Comparison of ENCODE assay signal across 11 cellular contexts in genomic region chr1:92411511-92411910, GRCh38.
DNase-seq lines count a peak whose midpoint lies in the region; FAIRE-seq and TF ChIP-seq lines count a peak whose summit lies in the region.
"Had no signal": no experiment of that assay in that cellular context is flagged by ENCODE, and none has a peak within 500 bp of the region (broad histone marks: within the 10 kb centered on the region; RNA-seq: fewer than 3 reads in every experiment).

No MANE protein-coding gene starts in this region.

- no peaks in the 10 kb centered on the region for H3K36me3 Mint-ChIP-seq in activated naive CD4-positive, alpha-beta T cell treated with anti-CD3 and anti-CD28 coated beads for 36 hours (ENCODE audit: low read depth)
- no peaks in the 10 kb centered on the region for H3K36me3 Mint-ChIP-seq in astrocyte (ENCODE audit: low read depth, unreplicated experiment)
- H3K36me3 Mint-ChIP-seq: activated naive CD4-positive, alpha-beta T cell treated with anti-CD3 and anti-CD28 coated beads, Interleukin-2, amount 50 U/mL, for 72 hours had no signal

- no peaks in the 10 kb centered on the region for H3F3A ChIP-seq in MM.1S (ENCODE audit: insufficient read depth, low read length)

- H3K27ac ChIP-seq in KOPT-K1 (ENCODE audit: low read depth, low read length, poor library complexity, severe bottlenecking) = peak overlapping the region; percentile 95
- H3K27ac ChIP-seq in astrocyte (ENCODE audit: low read depth, low read length) = no peak overlapping the region
- no peak overlapping the region for H3K27ac ChIP-seq in MM.1S (ENCODE audit: low read length)

- CTCF ChIA-PET in activated naive CD4-positive, alpha-beta T cell treated with anti-CD3 and anti-CD28 coated beads for 36 hours (lab: Charles Lee) = interaction anchor here (2.5 kb wide), 1 partner anchor 102 kb away, joined by 9 read pairs; no protein-coding TSS in a partner anchor

- no peaks in the 10 kb centered on the region for H3K27me3 ChIP-seq in astrocyte (ENCODE audit: insufficient read depth, low read length)
- H3K27me3 ChIP-seq in MM.1S (replicated peaks; ENCODE audit: insufficient read depth, low read length) = no peaks in the 10 kb centered on the region

- H2AFZ ChIP-seq in astrocyte (ENCODE audit: low read depth, low read length) (no peak overlapping the region), MM.1S (ENCODE audit: low read length) (no peak overlapping the region)

- H3K4me1 ChIP-seq in astrocyte (ENCODE audit: insufficient read depth, low read length) (no peaks in the 10 kb centered on the region), MM.1S (ENCODE audit: low read length) (no peaks in the 10 kb centered on the region)

- no peaks in the 10 kb centered on the region for H3K9me3 ChIP-seq in KOPT-K1 (ENCODE audit: insufficient read depth, low read length, poor library complexity, severe bottlenecking)
- H3K9me3 ChIP-seq in astrocyte (ENCODE audit: insufficient read depth, low read depth, low read length) = no peaks in the 10 kb centered on the region
- H3K9me3 ChIP-seq in MM.1S (replicated peaks; ENCODE audit: insufficient read depth, low read length) = no peaks in the 10 kb centered on the region

- no peaks in the 10 kb centered on the region for H3K9me2 ChIP-seq in MM.1S (replicated peaks; ENCODE audit: insufficient read depth, low read length)

- TF ChIP-seq POLR2A in erythroblast (IDR thresholded peaks at IDR 0.05; ENCODE audit: low read length) = no peak

- H3K4me1 Mint-ChIP-seq in activated naive CD4-positive, alpha-beta T cell treated with anti-CD3 and anti-CD28 coated beads for 36 hours (ENCODE audit: low read depth) = peaks cover 31% of the 10 kb centered on the region
- H3K4me1 Mint-ChIP-seq in astrocyte (ENCODE audit: low read depth, unreplicated experiment) = peaks cover 15% of the 10 kb centered on the region

- no peak overlapping the region for H3K4me3 Mint-ChIP-seq in activated naive CD4-positive, alpha-beta T cell treated with anti-CD3 and anti-CD28 coated beads for 36 hours
- H3K4me3 Mint-ChIP-seq in astrocyte (ENCODE audit: unreplicated experiment) = no peak overlapping the region

- no peak for FAIRE-seq in astrocyte (lab: Jason Lieb, UNC)

- no peak overlapping the region for H3K4me2 ChIP-seq in astrocyte (ENCODE audit: low read length)
- no peak overlapping the region for H3K4me2 ChIP-seq in MM.1S (ENCODE audit: low read depth, low read length)

- peak; percentile 16 for DNase-seq in activated naive CD4-positive, alpha-beta T cell treated with anti-CD3 and anti-CD28 coated beads for 36 hours
- DNase-seq in activated naive CD4-positive, alpha-beta T cell treated with anti-CD3 and anti-CD28 coated beads, Interleukin-2, amount 50 U/mL, for 16 hours = no peak
- DNase-seq in astrocyte (ENCODE audit: low read depth) = peak; percentile 54
- DNase-seq in renal cortical epithelial cell (ENCODE audit: low read depth) = peak; percentile 19
- DNase-seq in MM.1S = no peak
- no peak for DNase-seq in SKM-1 treated with dmso at 0.1 percent for 144 hours (lab: John Stamatoyannopoulos, UW; ENCODE audit: unreplicated experiment)
- DNase-seq in erythroblast (lab: John Stamatoyannopoulos, UW) = no peak
- DNase-seq: posterior cingulate gyrus, Right ventricle myocardium superior had no signal

- no peaks in the 10 kb centered on the region for H3K9me3 Mint-ChIP-seq in activated naive CD4-positive, alpha-beta T cell treated with anti-CD3 and anti-CD28 coated beads for 36 hours
- H3K9me3 Mint-ChIP-seq in astrocyte (ENCODE audit: unreplicated experiment) = peaks cover 3% of the 10 kb centered on the region

- no peaks in the 10 kb centered on the region for H3K27me3 Mint-ChIP-seq in activated naive CD4-positive, alpha-beta T cell treated with anti-CD3 and anti-CD28 coated beads for 36 hours (ENCODE audit: low read depth)
- H3K27me3 Mint-ChIP-seq in astrocyte (ENCODE audit: low read depth, unreplicated experiment) = peaks cover 6% of the 10 kb centered on the region

- no peak overlapping the region for H3K9ac ChIP-seq in astrocyte (ENCODE audit: low read length)
- H3K9ac ChIP-seq in MM.1S (ENCODE audit: low read length) = no peak overlapping the region

- H4K20me1 ChIP-seq in astrocyte (ENCODE audit: insufficient read depth, low read length) (no peaks in the 10 kb centered on the region), MM.1S (ENCODE audit: insufficient read depth, low read length) (no peaks in the 10 kb centered on the region)

- no peaks in the 10 kb centered on the region for H3K79me2 ChIP-seq in astrocyte (ENCODE audit: insufficient read depth, low read length)
- no peaks in the 10 kb centered on the region for H3K79me2 ChIP-seq in MM.1S (ENCODE audit: low read length)

- H3K4me3 ChIP-seq in astrocyte (ENCODE audit: insufficient read depth, low read depth, low read length) = no peak overlapping the region
- no peak overlapping the region for H3K4me3 ChIP-seq in MM.1S (ENCODE audit: low read length)

- H3K36me3 ChIP-seq in KOPT-K1 (ENCODE audit: insufficient read depth, low read length) (no peaks in the 10 kb centered on the region), astrocyte (ENCODE audit: insufficient read depth, low read length) (no peaks in the 10 kb centered on the region), MM.1S (replicated peaks; ENCODE audit: insufficient read depth, low read length) (no peaks in the 10 kb centered on the region)

- TF ChIP-seq CTCF in astrocyte (IDR thresholded peaks at IDR 0.05; ENCODE audit: insufficient read depth, low read depth, low read length) (no peak), MM.1S (IDR thresholded peaks at IDR 0.05; ENCODE audit: low read length) (no peak)

- intact Hi-C loops in activated naive CD4-positive, alpha-beta T cell treated with anti-CD3 and anti-CD28 coated beads for 36 hours (cut with micrococcal nuclease) = no loop called here

- H3K27ac Mint-ChIP-seq in activated naive CD4-positive, alpha-beta T cell treated with anti-CD3 and anti-CD28 coated beads for 36 hours = no peak overlapping the region
- H3K27ac Mint-ChIP-seq in astrocyte (ENCODE audit: unreplicated experiment) = peak overlapping the region; percentile 53
- H3K27ac Mint-ChIP-seq: activated naive CD4-positive, alpha-beta T cell treated with anti-CD3 and anti-CD28 coated beads, Interleukin-2, amount 50 U/mL, for 72 hours had no signal

Comparison
In these comparisons a context has a peak if more than half of its experiments do, and no peak if none do; other contexts are left out.
1. DNase-seq: peak in activated naive CD4-positive, alpha-beta T cell treated with anti-CD3 and anti-CD28 coated beads for 36 hours (single experiment), astrocyte (single experiment) and renal cortical epithelial cell (single experiment); none in activated naive CD4-positive, alpha-beta T cell treated with anti-CD3 and anti-CD28 coated beads, Interleukin-2, amount 50 U/mL, for 16 hours (single experiment), MM.1S (single experiment), SKM-1 treated with dmso at 0.1 percent for 144 hours (single experiment) and erythroblast (0 of 2).